8 cellular contexts compared by ENCODE assay signal in genomic region chr15:92902723-92903587, GRCh38. TPM values are rescaled to one million over a fixed set of nuclear protein-coding genes. Genes with fewer than 3 reads are reported as not detected.
DNase-seq lines count a peak whose midpoint lies in the region; ATAC-seq, FAIRE-seq and TF ChIP-seq lines count a peak whose summit lies in the region.

No MANE protein-coding gene starts in this region.

- no peak for TF ChIP-seq RAD21 in H1 (IDR thresholded peaks at IDR 0.05 in 1 of 2, conservative IDR thresholded peaks at IDR 0.05 in 1 of 2; ENCODE audit: low read depth in 2 of 2, low read length in 2 of 2)

- H4K91ac ChIP-seq in H1 (replicated peaks; ENCODE audit: insufficient read length, low read length) (no peak overlapping the region), neuronal stem cell (ENCODE audit: low read depth, low read length, poor library complexity) (no peak overlapping the region)

- peak overlapping the region; percentile 13 to 96 (median 65); a peak in 5 of 7 replicates for H3K9ac ChIP-seq in H1 (replicated peaks in 1 of 4; ENCODE audit: extremely low read depth in 1 of 4, low read depth in 3 of 4, low read length in 3 of 4)
- H3K9ac ChIP-seq in neuronal stem cell (ENCODE audit: low read depth, low read length, poor library complexity), result no peak overlapping the region

- H2AK5ac ChIP-seq in H1 (ENCODE audit: low read depth, low read length) (no peak overlapping the region), neuronal stem cell (ENCODE audit: low read depth, low read length) (no peak overlapping the region)

- TF ChIP-seq CTCF in PC-9 (conservative IDR thresholded peaks at IDR 0.05) (no peak), H1 (IDR thresholded peaks at IDR 0.05; ENCODE audit: control extremely low read depth in 1 of 3, insufficient read depth in 1 of 3, low read depth in 1 of 3, low read length in 3 of 3) (no peak)

- no peaks in the 10 kb centered on the region for H3K9me2 ChIP-seq in PC-9 (ENCODE audit: insufficient read depth)

- no peak overlapping the region; the same call in 1 of the 2 replicates for H2BK12ac ChIP-seq in H1 (ENCODE audit: low read depth, low read length)
- no peak overlapping the region for H2BK12ac ChIP-seq in neuronal stem cell (ENCODE audit: low read length)

- peak overlapping the region; percentile 97 for H3K4me2 ChIP-seq in PC-9
- peak overlapping the region; percentile 75 to 89 for H3K4me2 ChIP-seq in H1 (ENCODE audit: insufficient read depth in 1 of 2, low read depth in 2 of 2, low read length in 2 of 2)
- no peak overlapping the region for H3K4me2 ChIP-seq in neuronal stem cell (ENCODE audit: insufficient read depth, low read length, poor library complexity, severe bottlenecking)

- peaks cover 19% of the 10 kb centered on the region for H4K20me1 ChIP-seq in PC-9 (ENCODE audit: insufficient read depth)
- peaks cover 11% of the 10 kb centered on the region in 2 experiments for H4K20me1 ChIP-seq in H1 (replicated peaks in 1 of 2; ENCODE audit: control insufficient read depth in 1 of 2, insufficient read depth in 2 of 2, low read length in 2 of 2)

- peaks cover 92% of the 10 kb centered on the region for H3F3A ChIP-seq in PC-9 (ENCODE audit: insufficient read depth, low read depth)

- H2BK120ac ChIP-seq in H1 (replicated peaks; ENCODE audit: low read depth, low read length), result no peak overlapping the region
- H2BK120ac ChIP-seq in neuronal stem cell (ENCODE audit: low read depth, low read length), result no peak overlapping the region

- H4K5ac ChIP-seq in H1 (ENCODE audit: insufficient read length, low read depth, low read length), result peak overlapping the region; percentile 19

- H3K79me2 ChIP-seq in PC-9 (ENCODE audit: low read depth) (peaks cover 91% of the 10 kb centered on the region), H1 (ENCODE audit: control insufficient read depth in 1 of 2, insufficient read depth in 2 of 2, low read length in 2 of 2) (peaks cover 40 to 91% of the 10 kb centered on the region in 2 experiments)

- CTCF ChIA-PET in PC-9 (lab: Charles Lee), result interaction anchor here (0.6 to 0.8 kb wide), 2 partner anchors 93 to 106 kb away, joined by 3 read pairs; no protein-coding TSS in a partner anchor
- CTCF ChIA-PET in H1 (lab: Charles Lee; ENCODE audit: partially characterized antibody), result interaction anchor here (0.6 to 1.9 kb wide), 6 partner anchors 14 to 108 kb away, joined by 3 to 5 read pairs (median 3); no protein-coding TSS in a partner anchor

- DNase-seq in NCI-H510A treated with DMSO at 0.1 percent for 48 hours (lab: John Stamatoyannopoulos, UW) (peak; percentile 74), NCI-H510A (lab: John Stamatoyannopoulos, UW) (no peak), PC-9 (no peak), H1 (ENCODE audit: low read depth in 1 of 2, low spot score in 2 of 2) (no peak), neuronal stem cell (ENCODE audit: low spot score) (no peak)
- no peak for DNase-seq in NK-92 treated with Interleukin-12 subunit alpha and Interleukin-12 subunit beta, amount 100 ng/mL, for 24 hours (lab: John Stamatoyannopoulos, UW)

- no peak overlapping the region for H2BK5ac ChIP-seq in H1 (ENCODE audit: low read depth, low read length)
- H2BK5ac ChIP-seq in neuronal stem cell (ENCODE audit: low read length), result no peak overlapping the region

- ATAC-seq in GM21367 (IDR thresholded peaks at IDR 0.05; ENCODE audit: unreplicated experiment) (no peak), GM18867 (IDR thresholded peaks at IDR 0.05; ENCODE audit: unreplicated experiment) (no peak)

- H3K4me1 ChIP-seq in PC-9 (replicated peaks; ENCODE audit: insufficient read depth) (peaks cover 36% of the 10 kb centered on the region), H1 (replicated peaks in 1 of 4; ENCODE audit: control insufficient read depth in 3 of 4, insufficient read depth in 4 of 4, low read length in 3 of 4) (peaks cover 0 to 16% (median 3%) of the 10 kb centered on the region in 4 experiments; a peak in 5 of 7 replicates), neuronal stem cell (ENCODE audit: control insufficient read depth in 2 of 2, insufficient read depth in 1 of 2, low read depth in 1 of 2, low read length in 2 of 2) (peaks cover 5 to 20% of the 10 kb centered on the region in 2 donors)

- H3K23me2 ChIP-seq in H1 (ENCODE audit: low read depth, low read length), result peaks cover 2% of the 10 kb centered on the region; the same call in 1 of the 2 replicates

- TF ChIP-seq POLR2A in H1 (IDR thresholded peaks at IDR 0.05; ENCODE audit: control extremely low read depth in 1 of 2, low read depth in 2 of 2, low read length in 2 of 2), result no peak

- BruUV-seq in PC-9 (replicated peaks; lab: Mats Ljungman, UMichigan), result no TSS peak

- peak overlapping the region; percentile 98 for H3K27ac ChIP-seq in PC-9
- peak overlapping the region; percentile 19; the same call in 1 of the 2 replicates for H3K27ac ChIP-seq in H1 (ENCODE audit: low read depth, low read length)
- H3K27ac ChIP-seq in neuronal stem cell (replicated peaks; ENCODE audit: low read length), result peak overlapping the region; percentile 70

- peaks cover 53% of the 10 kb centered on the region for H3K36me3 ChIP-seq in PC-9 (ENCODE audit: low read depth)
- H3K36me3 ChIP-seq in H1 (ENCODE audit: control insufficient read depth in 2 of 4, insufficient read depth in 4 of 4, low read length in 3 of 4), result peaks cover 0 to 28% (median 2%) of the 10 kb centered on the region in 4 experiments; a peak in 3 of 8 replicates
- H3K36me3 ChIP-seq in neuronal stem cell (replicated peaks in 1 of 2; ENCODE audit: control insufficient read depth in 2 of 2, insufficient read depth in 2 of 2, low read length in 2 of 2), result peaks cover 1 to 78% of the 10 kb centered on the region in 2 donors

- intact Hi-C loops in PC-9 (cut with micrococcal nuclease; ENCODE audit: unreplicated experiment), result no loop called here

- H3K56ac ChIP-seq in H1 (replicated peaks; ENCODE audit: insufficient read length, low read depth, low read length), result peak overlapping the region; percentile 11

- H3K4ac ChIP-seq in H1 (replicated peaks; ENCODE audit: insufficient read length, low read depth, low read length) (no peak overlapping the region), neuronal stem cell (ENCODE audit: low read length) (no peak overlapping the region)

- H3K18ac ChIP-seq in H1 (ENCODE audit: extremely low read depth, low read length) (no peak overlapping the region), neuronal stem cell (ENCODE audit: low read length) (no peak overlapping the region)

- H2AFZ ChIP-seq in PC-9 (no peak overlapping the region), H1 (ENCODE audit: low read length) (no peak overlapping the region), neuronal stem cell (ENCODE audit: low read length) (no peak overlapping the region)

- no peak for FAIRE-seq in H1 (lab: Jason Lieb, UNC)

- POLR2A ChIA-PET in PC-9 (lab: Charles Lee; ENCODE audit: unreplicated experiment), result interaction anchor here (0.7 kb wide), 1 partner anchor 83 kb away, joined by 4 read pairs; no protein-coding TSS in a partner anchor
- POLR2A ChIA-PET in H1 (lab: Charles Lee; ENCODE audit: partially characterized antibody), result interaction anchor here (0.8 to 7.7 kb wide), 9 partner anchors 12 to 106 kb away, joined by 3 to 255 read pairs (median 20); no protein-coding TSS in a partner anchor

- H3K4me3 ChIP-seq in PC-9 (peak overlapping the region; percentile 94), H1 (ENCODE audit: extremely low read depth in 1 of 4, insufficient read depth in 2 of 4, low read depth in 3 of 4, low read length in 4 of 4) (peak overlapping the region; percentile 35 to 97 (median 88)), neuronal stem cell (ENCODE audit: low read length in 2 of 2) (peak overlapping the region; percentile 69 to 75)

- no peak overlapping the region for H2BK15ac ChIP-seq in H1 (ENCODE audit: low read length)
- H2BK15ac ChIP-seq in neuronal stem cell (ENCODE audit: low read length), result no peak overlapping the region

- H3K9me3 ChIP-seq in PC-9 (ENCODE audit: insufficient read depth, low read depth) (no peaks in the 10 kb centered on the region), H1 (ENCODE audit: insufficient read depth in 2 of 2, low read depth in 1 of 2, low read length in 1 of 2) (no peaks in the 10 kb centered on the region), neuronal stem cell (replicated peaks in 1 of 2; ENCODE audit: control insufficient read depth in 2 of 2, insufficient read depth in 1 of 2, low read depth in 1 of 2, low read length in 2 of 2) (no peaks in the 10 kb centered on the region)

- H3K14ac ChIP-seq in H1 (ENCODE audit: insufficient read length) (no peak overlapping the region), neuronal stem cell (ENCODE audit: low read length) (no peak overlapping the region)

- H3K79me1 ChIP-seq in H1 (ENCODE audit: low read depth, low read length) (no peaks in the 10 kb centered on the region), neuronal stem cell (ENCODE audit: low read depth, low read length) (no peaks in the 10 kb centered on the region)

- H4K8ac ChIP-seq in H1 (ENCODE audit: extremely low read depth, insufficient read depth, low read length) (no peak overlapping the region), neuronal stem cell (ENCODE audit: low read depth, low read length) (no peak overlapping the region)

- no peak for TF ChIP-seq EP300 in H1 (IDR thresholded peaks at IDR 0.05; ENCODE audit: borderline replicate concordance in 1 of 2, low read depth in 2 of 2, low read length in 2 of 2)

- no peak overlapping the region for H2BK20ac ChIP-seq in H1 (ENCODE audit: low read length)

- H3K27me3 ChIP-seq in PC-9 (ENCODE audit: insufficient read depth, low read depth) (no peaks in the 10 kb centered on the region), H1 (replicated peaks in 1 of 4; ENCODE audit: control insufficient read depth in 3 of 4, extremely low read depth in 1 of 4, insufficient read depth in 3 of 4, low read length in 3 of 4) (no peaks in the 10 kb centered on the region), neuronal stem cell (ENCODE audit: control insufficient read depth in 3 of 3, insufficient read depth in 3 of 3, low read depth in 1 of 3, low read length in 3 of 3) (no peaks in the 10 kb centered on the region)

- 11% methylated on average over 4 of the region's 4 CpGs; no CpG with 5 or more reads in 1 of the 2 experiments for WGBS in H1 (ENCODE audit: extremely low coverage in 1 of 2, insufficient coverage in 1 of 2, insufficient read length in 1 of 2, insufficient replicate concordance in 2 of 2, low coverage in 1 of 2, low lambda C conversion rate in 2 of 2, missing lambda C conversion rate in 1 of 2), 2 experiments
- WGBS in neuronal stem cell (ENCODE audit: extremely low coverage in 2 of 2, insufficient read length in 2 of 2, insufficient replicate concordance in 1 of 2), 2 donors, result no CpG with 5 or more reads among the region's 4 CpGs

- H3K23ac ChIP-seq in H1 (ENCODE audit: insufficient read length) (no peak overlapping the region), neuronal stem cell (ENCODE audit: low read depth, low read length, poor library complexity) (no peak overlapping the region)

RNA-seq across cellular contexts. Expression of gene CHD2, which starts 2.8 kb away (rescaled TPM):
- 105 and 120 TPM in 2 replicates for total RNA-seq in PC-9 (2021)
- total RNA-seq in H1 (2021; fragmentation: NEBNext Ultra II Directional; extraction: Animal tissue kit (Norgen Biotek cat#: 25700)), result 70.0 and 75.9 TPM in 2 replicates
- 28.8 and 45.7 TPM in 2 replicates for polyA plus RNA-seq in H1 (2011; rRNA removed)
- polyA plus RNA-seq in H1 (2011; cell fraction: cytosol; rRNA removed), result 46.3 TPM
- 145 TPM for polyA plus RNA-seq in H1 (2011; cell fraction: nucleus; rRNA removed)
- polyA plus RNA-seq in H1 (2012, experiment 1 of 2), result 34.2 to 46.0 TPM (median 42.9 TPM) in 4 replicates
- 3.4 TPM for polyA plus RNA-seq in H1 (2012, experiment 2 of 2)
- polyA plus RNA-seq in H1 (2013, experiment 1 of 2), result 49.2 TPM
- 36.7 TPM for polyA plus RNA-seq in H1 (2013, experiment 2 of 2)
- 72.5 and 82.6 TPM in 2 replicates for polyA minus RNA-seq in H1 (2011; rRNA and poly(A)+ RNA removed)
- 53.7 TPM for polyA minus RNA-seq in H1 (2011; cell fraction: cytosol; rRNA and poly(A)+ RNA removed)
- polyA minus RNA-seq in H1 (2011; cell fraction: nucleus; rRNA and poly(A)+ RNA removed), result 250 TPM
- 63.3 TPM for polyA plus RNA-seq in neuronal stem cell (2013, experiment 1 of 2)
- polyA plus RNA-seq in neuronal stem cell (2013, experiment 2 of 2), result 62.8 TPM

Comparison
In these comparisons a context has a peak if more than half of its experiments do, and no peak if none do; other contexts are left out.
1. H3K27ac ChIP-seq: peak in every context shown above with its lines; median percentile 98 in PC-9; 70 in neuronal stem cell; 19 in H1.